26 cellular contexts compared by ENCODE assay signal in genomic region chr6:108194503-108194902, GRCh38. TPM values are rescaled to one million over a fixed set of nuclear protein-coding genes. Genes with fewer than 3 reads are reported as not detected.
DNase-seq lines count a peak whose midpoint lies in the region; ATAC-seq, FAIRE-seq and TF ChIP-seq lines count a peak whose summit lies in the region.
"Had no signal": no experiment of that assay in that cellular context is flagged by ENCODE, and none has a peak within 500 bp of the region (broad histone marks: within the 10 kb centered on the region; RNA-seq: fewer than 3 reads in every experiment).

No MANE protein-coding gene starts in this region.

- H3K4me1 ChIP-seq in BE2C (peaks cover 5% of the 10 kb centered on the region), K562 (replicated peaks in 1 of 2; ENCODE audit: control insufficient read depth in 2 of 2, insufficient read depth in 2 of 2, low read length in 2 of 2) (peaks cover 2 to 9% of the 10 kb centered on the region in 2 experiments; a peak in 3 of 5 replicates)
- peaks cover 0 to 19% (median 15%) of the 10 kb centered on the region in 10 experiments; a peak in 13 of 20 replicates for H3K4me1 ChIP-seq in BLaER1 treated with 17β-estradiol and CSF1 and Interleukin-3, amounts not matched to agents 10 nM and 100 nM
- H3K4me1 ChIP-seq: A549 had no signal

- no peaks in the 10 kb centered on the region for H3K9me1 ChIP-seq in K562 (ENCODE audit: control insufficient read depth, insufficient read depth, low read length)

- H3K4me3 Mint-ChIP-seq in osteocyte (ENCODE audit: unreplicated experiment), result no peak overlapping the region
- H3K4me3 Mint-ChIP-seq: CD14-positive monocyte; CD4-positive, alpha-beta T cell; CD8-positive, alpha-beta memory T cell had no signal

- no peaks in the 10 kb centered on the region for H3K36me3 ChIP-seq in BE2C
- no peaks in the 10 kb centered on the region for H3K36me3 ChIP-seq in BLaER1 treated with 17β-estradiol and CSF1 and Interleukin-3, amounts not matched to agents 10 nM and 100 nM
- no peaks in the 10 kb centered on the region for H3K36me3 ChIP-seq in K562 (ENCODE audit: control insufficient read depth, insufficient read depth, low read length)

- no peak for FAIRE-seq in K562 (lab: Jason Lieb, UNC)
- FAIRE-seq: A549, D721Med, GM12878, GM19239, H1 had no signal

- BruUV-seq in K562 (replicated peaks; lab: Mats Ljungman, UMichigan), result no TSS peak

- TF ChIP-seq CTCF in BE2C (IDR thresholded peaks at IDR 0.05; ENCODE audit: low read depth, low read length) (no peak), K562 (IDR thresholded peaks at IDR 0.05 in 2 of 3, conservative IDR thresholded peaks at IDR 0.05 in 1 of 3; ENCODE audit: insufficient read depth in 2 of 3, low read depth in 1 of 3, low read length in 3 of 3) (no peak), osteocyte (IDR thresholded peaks at IDR 0.05) (no peak)

- H3K27me3 ChIP-seq in BE2C, result no peaks in the 10 kb centered on the region
- no peaks in the 10 kb centered on the region for H3K27me3 ChIP-seq in BLaER1 treated with 17β-estradiol and CSF1 and Interleukin-3, amounts not matched to agents 10 nM and 100 nM
- peaks cover 13 to 18% of the 10 kb centered on the region in 2 experiments; a peak in 4 of 5 replicates for H3K27me3 ChIP-seq in K562 (ENCODE audit: control insufficient read depth in 2 of 2, insufficient read depth in 2 of 2, low read length in 2 of 2)

- H3K9ac ChIP-seq in BLaER1 treated with 17β-estradiol and CSF1 and Interleukin-3, amounts not matched to agents 10 nM and 100 nM, result no peak overlapping the region
- no peak overlapping the region for H3K9ac ChIP-seq in K562 (ENCODE audit: insufficient read depth in 1 of 2, low read depth in 2 of 2, low read length in 2 of 2)
- H3K9ac ChIP-seq: GM23248 had no signal

- peaks cover 43% of the 10 kb centered on the region for H3K27me3 Mint-ChIP-seq in osteocyte (ENCODE audit: unreplicated experiment)

- no peak overlapping the region for H3K27ac ChIP-seq in BLaER1 treated with 17β-estradiol and CSF1 and Interleukin-3, amounts not matched to agents 10 nM and 100 nM
- no peak overlapping the region for H3K27ac ChIP-seq in K562 (ENCODE audit: extremely low read depth, low read depth, low read length)
- H3K27ac ChIP-seq: A549, GM23248 had no signal

- POLR2A ChIA-PET in K562 (lab: Yijun Ruan, JAX), result interaction anchor here (0.9 to 1.1 kb wide), 2 partner anchors 20 to 23 kb away, joined by 3 read pairs; no protein-coding TSS in a partner anchor

- peak overlapping the region in 8 of 11 experiments; percentile 1 to 34 (median 14); a peak in 8 of 22 replicates for H3K4me2 ChIP-seq in BLaER1 treated with 17β-estradiol and CSF1 and Interleukin-3, amounts not matched to agents 10 nM and 100 nM
- H3K4me2 ChIP-seq in K562 (ENCODE audit: insufficient read depth, low read length), result no peak overlapping the region
- H3K4me2 ChIP-seq: A549 had no signal

- no peaks in the 10 kb centered on the region for H3K79me2 ChIP-seq in K562 (ENCODE audit: control insufficient read depth, insufficient read depth, low read length)

- intact Hi-C loops in K562 (cut with micrococcal nuclease), result no loop called here

- TF ChIP-seq RAD21 in K562 (CRISPR knock-in tag; conservative IDR thresholded peaks at IDR 0.05 in 1 of 2, IDR thresholded peaks at IDR 0.05 in 1 of 2), result no peak

- no peak for TF ChIP-seq POLR2A in K562 (conservative IDR thresholded peaks at IDR 0.05)

- no peak overlapping the region for H2AFZ ChIP-seq in K562 (ENCODE audit: low read depth, low read length)
- H2AFZ ChIP-seq: GM23248 had no signal

- H3K4me1 Mint-ChIP-seq in osteocyte (ENCODE audit: unreplicated experiment), result no peaks in the 10 kb centered on the region
- H3K4me1 Mint-ChIP-seq: CD8-positive, alpha-beta memory T cell had no signal

- H4K20me1 ChIP-seq in BLaER1 treated with 17β-estradiol and CSF1 and Interleukin-3, amounts not matched to agents 10 nM and 100 nM, result no peaks in the 10 kb centered on the region; a peak in 1 of 22 replicates
- 0 out of 2 replicates have a peak, but pooled peaks cover 3% of the 10 kb centered on the region for H4K20me1 ChIP-seq in K562 (replicated peaks; ENCODE audit: control insufficient read depth, insufficient read depth, low read length)

- H3K4me3 ChIP-seq in BE2C (ENCODE audit: low read depth, low read length), result no peak overlapping the region
- H3K4me3 ChIP-seq in BLaER1 treated with 17β-estradiol and CSF1 and Interleukin-3, amounts not matched to agents 10 nM and 100 nM, result no peak overlapping the region
- H3K4me3 ChIP-seq in K562, result no peak overlapping the region
- H3K4me3 ChIP-seq: A549, GM12878, GM23248 had no signal

- no peaks in the 10 kb centered on the region for H3K9me3 Mint-ChIP-seq in osteocyte (ENCODE audit: unreplicated experiment)
- H3K9me3 Mint-ChIP-seq: CD4-positive, alpha-beta T cell had no signal

- DNase-seq in BE2C (peak; percentile 58), K562 (ENCODE audit: extremely low read depth in 1 of 4, low spot score in 3 of 4) (peak in 1 of 4 experiments; percentile 41), osteocyte (ENCODE audit: extremely low spot score, unreplicated experiment) (peak; percentile 25), putamen (ENCODE audit: low spot score) (no peak), NCI-H510A (lab: John Stamatoyannopoulos, UW) (no peak)
- DNase-seq: 8988T; ACHN; AML-193; CD4-positive, alpha-beta T cell; CD8-positive, alpha-beta memory T cell; DMS 273 treated with DMSO at 0.1 percent for 48 hours; DMS79; EL; GDM1; GM23248; H7; HCEC 1CT had no signal

- in situ Hi-C loops in K562 (cut with MboI), result no loop called here

- no peak for TF ChIP-seq EP300 in K562 (IDR thresholded peaks at IDR 0.05; ENCODE audit: low read length)

- no peaks in the 10 kb centered on the region for H3K9me3 ChIP-seq in BE2C
- H3K9me3 ChIP-seq in BLaER1 treated with 17β-estradiol and CSF1 and Interleukin-3, amounts not matched to agents 10 nM and 100 nM (replicated peaks in 1 of 11), result peaks cover 0 to 8% (median 0%) of the 10 kb centered on the region in 11 experiments; a peak in 1 of 22 replicates
- H3K9me3 ChIP-seq in K562 (replicated peaks; ENCODE audit: control insufficient read depth, insufficient read depth, low read depth, low read length), result no peaks in the 10 kb centered on the region
- H3K9me3 ChIP-seq: A549 had no signal

- WGBS in K562 (ENCODE audit: insufficient coverage, low coverage, missing lambda C conversion rate), result 3% methylated on average over 8 of the region's 8 CpGs

- no peak overlapping the region for H3K27ac Mint-ChIP-seq in osteocyte (ENCODE audit: unreplicated experiment)
- H3K27ac Mint-ChIP-seq: CD4-positive, alpha-beta T cell; CD8-positive, alpha-beta memory T cell had no signal

- CTCF ChIA-PET in K562 (lab: Yijun Ruan, JAX; ENCODE audit: low intra/inter-chr PET ratio), result no interaction called here

- peaks cover 1% of the 10 kb centered on the region for H3K36me3 Mint-ChIP-seq in osteocyte (ENCODE audit: unreplicated experiment)

- ATAC-seq in K562 (peak; percentile 33; the same call in 2 of the 3 replicates), HG02938 (IDR thresholded peaks at IDR 0.05; ENCODE audit: unreplicated experiment) (no peak)
- ATAC-seq: A549, GM12878 had no signal

TF ChIP-seq in K562, 482 proteins besides CTCF, POLR2A, EP300 and RAD21:
- TF ChIP-seq ID3 (CRISPR knock-in tag; IDR thresholded peaks at IDR 0.05), result no peak
- peak; percentile 92 for TF ChIP-seq ID3 (tag; IDR thresholded peaks at IDR 0.05)
- peak; percentile 62 for TF ChIP-seq TAL1 (IDR thresholded peaks at IDR 0.05)
- peak; percentile 33; the same call in 1 of the 2 replicates for TF ChIP-seq NFIC (IDR thresholded peaks at IDR 0.05)
- TF ChIP-seq RCOR1 (IDR thresholded peaks at IDR 0.05; ENCODE audit: borderline replicate concordance in 1 of 2, low read depth in 2 of 2, low read length in 2 of 2), result 0 out of 4 replicates have a peak, but pooled peaks of 1 of the 2 experiments have one; percentile 10
- 0 out of 2 replicates have a peak, but pooled peaks have one; percentile 34 for TF ChIP-seq TEAD4 (IDR thresholded peaks at IDR 0.05; ENCODE audit: low read length)
- TF ChIP-seq TEAD4 (CRISPR knock-in tag; IDR thresholded peaks at IDR 0.05; ENCODE audit: borderline replicate concordance), result no peak
- TF ChIP-seq TCF3 (CRISPR knock-in tag; IDR thresholded peaks at IDR 0.05), result peak; percentile 61
- TF ChIP-seq KDM1A (IDR thresholded peaks at IDR 0.05), result peak; percentile 45 to 77; a peak in 3 of 4 replicates
- TF ChIP-seq CBFA2T3 (IDR thresholded peaks at IDR 0.05), result peak; percentile 72
- no peak for TF ChIP-seq ZNF717 (CRISPR knock-in tag; IDR thresholded peaks at IDR 0.05)
- TF ChIP-seq CBFA2T2 (conservative IDR thresholded peaks at IDR 0.05), result 0 out of 2 replicates have a peak, but pooled peaks have one; percentile 22
- TF ChIP-seq CSDE1 (IDR thresholded peaks at IDR 0.05), result no peak
- TF ChIP-seq MTA2 (IDR thresholded peaks at IDR 0.05; ENCODE audit: low read depth), result peak; percentile 36; the same call in 1 of the 2 replicates
- no peak for TF ChIP-seq FUS (optimal IDR thresholded peaks at IDR 0.05; ENCODE audit: low read depth, low read length)
- TF ChIP-seq ARID1B (IDR thresholded peaks at IDR 0.05), result peak; percentile 68
TF ChIP-seq in K562: peak in this region for 11.

RNA-seq across cellular contexts. Expression of gene NR2E1, which starts 28.7 kb away (rescaled TPM):
- not detected for polyA plus RNA-seq in BE2C (2012; ENCODE audit: insufficient read depth, insufficient read length, low read depth)
- total RNA-seq in K562 (2011; cell fraction: chromatin; rRNA removed; ENCODE audit: low replicate concordance), result not detected in 2 replicates
- not detected in 2 replicates for total RNA-seq in K562 (2011; cell fraction: nucleolus; rRNA removed)
- total RNA-seq in K562 (2011; cell fraction: nucleoplasm; rRNA removed), result not detected in 2 replicates
- not detected in 2 replicates for total RNA-seq in K562 (2014; rRNA removed)
- not detected in 2 replicates for total RNA-seq in K562 (2014; rRNA removed; fragmentation: Illumina TruSeq; extraction: Trizol)
- not detected in 2 replicates for total RNA-seq in K562 (2015; rRNA removed; fragmentation: Illumina TruSeq; extraction: Trizol)
- total RNA-seq in K562 (2021), result not detected in 2 replicates
- polyA plus RNA-seq in K562 (2011; rRNA removed), result not detected in 2 replicates
- not detected in 2 replicates for polyA plus RNA-seq in K562 (2011; cell fraction: cytosol; rRNA removed)
- not detected in 2 replicates for polyA plus RNA-seq in K562 (2011; cell fraction: nucleus; rRNA removed)
- polyA plus RNA-seq in K562 (2012), result not detected in 2 replicates
- polyA plus RNA-seq in K562 (2014; fragmentation: Illumina TruSeq; extraction: Trizol), result not detected in 2 replicates
- polyA plus RNA-seq in K562 (2014; fragmentation: Nextera tagmentation; extraction: Ambion mirVana), result not detected
- not detected in 2 replicates for polyA plus RNA-seq in K562 (2014; rRNA removed)
- not detected in 2 replicates for polyA minus RNA-seq in K562 (2011; rRNA and poly(A)+ RNA removed)
- not detected in 2 replicates for polyA minus RNA-seq in K562 (2011; cell fraction: cytosol; rRNA and poly(A)+ RNA removed)
- not detected in 2 replicates for polyA minus RNA-seq in K562 (2011; cell fraction: nucleus; rRNA and poly(A)+ RNA removed)
- not detected in 2 replicates for total RNA-seq in osteocyte
- total RNA-seq: CD4-positive, alpha-beta T cell; CD8-positive, alpha-beta memory T cell; GM12878; GM23248; H1; H7 had no signal
- polyA plus RNA-seq: BJ; CD14-positive monocyte; CD8-positive, alpha-beta memory T cell; GM12878; GM23248; H1 had no signal

Comparison
In these comparisons a context has a peak if more than half of its experiments do, and no peak if none do; other contexts are left out.
1. DNase-seq: peak in BE2C (single experiment) and osteocyte (single experiment); none in putamen (single experiment) and NCI-H510A (single experiment).